18 cellular contexts compared by ENCODE assay signal in genomic region chr17:78016852-78017251, GRCh38. TPM values are rescaled to one million over a fixed set of nuclear protein-coding genes. Genes with fewer than 3 reads are reported as not detected.
A peak's percentile ranks its signal among the peaks of the same experiment; 100 is the strongest.
DNase-seq lines count a peak whose midpoint lies in the region; ATAC-seq and TF ChIP-seq lines count a peak whose summit lies in the region.
"Had no signal": no experiment of that assay in that cellular context is flagged by ENCODE, and none has a peak within 500 bp of the region (broad histone marks: within the 10 kb centered on the region; RNA-seq: fewer than 3 reads in every experiment).

No MANE protein-coding gene starts in this region.

- TF ChIP-seq POLR2A in heart left ventricle (IDR thresholded peaks at IDR 0.05) (no peak), erythroblast (IDR thresholded peaks at IDR 0.05; ENCODE audit: low read length) (no peak)

- CTCF ChIA-PET in activated CD8-positive, alpha-beta T cell treated with anti-CD3 and anti-CD28 coated beads for 36 hours (lab: Charles Lee) = interaction anchor here (0.8 to 4.8 kb wide), 11 partner anchors 8 to 474 kb away, joined by 3 to 37 read pairs (median 4); partner anchors contain the start of gene TNRC6C

- DNase-seq in NCI-H82 (lab: John Stamatoyannopoulos, UW) (peak; percentile 65), NCI-H82 treated with DMSO at 0.1 percent for 48 hours (lab: John Stamatoyannopoulos, UW; ENCODE audit: unreplicated experiment) (no peak), cardiac muscle cell (ENCODE audit: low read depth in 1 of 2, low spot score in 1 of 2) (no peak), heart left ventricle (no peak), erythroblast (lab: John Stamatoyannopoulos, UW) (peak; percentile 47 to 72)
- DNase-seq in activated CD8-positive, alpha-beta T cell treated with anti-CD3 and anti-CD28 coated beads for 36 hours = no peak
- DNase-seq: AML-193; Caco-2; Calu3; CD4-positive, alpha-beta T cell; CD8-positive, alpha-beta T cell; DMS79 treated with DMSO at 0.1 percent for 48 hours; GF-D8 had no signal

- H3K27ac ChIP-seq in cardiac muscle cell (peak overlapping the region; percentile 24), heart left ventricle (no peak overlapping the region)
- H3K27ac ChIP-seq: 22Rv1; A549; BLaER1 treated with 17β-estradiol and CSF1 and Interleukin-3, amounts not matched to agents 10 nM and 100 nM; C4-2B had no signal

- POLR2A ChIA-PET in activated CD8-positive, alpha-beta T cell treated with anti-CD3 and anti-CD28 coated beads for 36 hours (lab: Charles Lee) = interaction anchor here (0.6 to 1.3 kb wide), 3 partner anchors 13 to 492 kb away, joined by 3 to 4 read pairs (median 3); no protein-coding TSS in a partner anchor

- no peak overlapping the region for H3K27ac Mint-ChIP-seq in activated CD8-positive, alpha-beta T cell treated with anti-CD3 and anti-CD28 coated beads for 36 hours
- H3K27ac Mint-ChIP-seq: B cell; CD4-positive, alpha-beta T cell; CD8-positive, alpha-beta T cell had no signal

- ATAC-seq in heart left ventricle = no peak
- no peak for ATAC-seq in activated CD8-positive, alpha-beta T cell treated with anti-CD3 and anti-CD28 coated beads for 36 hours
- ATAC-seq: A549; CD8-positive, alpha-beta T cell had no signal

- H3K4me1 ChIP-seq in cardiac muscle cell (ENCODE audit: low read depth) (peaks cover 12% of the 10 kb centered on the region), heart left ventricle (peaks cover 0 to 28% (median 11%) of the 10 kb centered on the region in 12 donors)
- H3K4me1 ChIP-seq: A549; BLaER1 treated with 17β-estradiol and CSF1 and Interleukin-3, amounts not matched to agents 10 nM and 100 nM; Caco-2 had no signal

- H3K9me3 Mint-ChIP-seq in activated CD8-positive, alpha-beta T cell treated with anti-CD3 and anti-CD28 coated beads for 36 hours = no peaks in the 10 kb centered on the region
- H3K9me3 Mint-ChIP-seq: CD4-positive, alpha-beta T cell; CD8-positive, alpha-beta T cell had no signal

- peaks cover 36% of the 10 kb centered on the region for H3K4me1 Mint-ChIP-seq in activated CD8-positive, alpha-beta T cell treated with anti-CD3 and anti-CD28 coated beads for 36 hours (ENCODE audit: low read depth)

- H3K36me3 Mint-ChIP-seq in activated CD8-positive, alpha-beta T cell treated with anti-CD3 and anti-CD28 coated beads for 36 hours (ENCODE audit: low read depth) = peaks cover 3% of the 10 kb centered on the region

- H3K27me3 ChIP-seq in cardiac muscle cell (no peaks in the 10 kb centered on the region), heart left ventricle (no peaks in the 10 kb centered on the region)
- H3K27me3 ChIP-seq: BLaER1 treated with 17β-estradiol and CSF1 and Interleukin-3, amounts not matched to agents 10 nM and 100 nM had no signal

- H3K9me3 ChIP-seq in cardiac muscle cell (ENCODE audit: low read depth) (no peaks in the 10 kb centered on the region), heart left ventricle (no peaks in the 10 kb centered on the region)
- H3K9me3 ChIP-seq: A549; BLaER1 treated with 17β-estradiol and CSF1 and Interleukin-3, amounts not matched to agents 10 nM and 100 nM; Caco-2 had no signal

- H3K27me3 Mint-ChIP-seq in activated CD8-positive, alpha-beta T cell treated with anti-CD3 and anti-CD28 coated beads for 36 hours = no peaks in the 10 kb centered on the region
- H3K27me3 Mint-ChIP-seq: B cell; CD4-positive, alpha-beta T cell had no signal

- H3K4me3 Mint-ChIP-seq in activated CD8-positive, alpha-beta T cell treated with anti-CD3 and anti-CD28 coated beads for 36 hours = no peak overlapping the region
- H3K4me3 Mint-ChIP-seq: B cell; CD4-positive, alpha-beta T cell; CD8-positive, alpha-beta T cell had no signal

- no peak overlapping the region for H3K4me3 ChIP-seq in cardiac muscle cell
- no peak overlapping the region for H3K4me3 ChIP-seq in heart left ventricle
- H3K4me3 ChIP-seq: A549; BLaER1 treated with 17β-estradiol and CSF1 and Interleukin-3, amounts not matched to agents 10 nM and 100 nM had no signal

- intact Hi-C loops in heart left ventricle (cut with DNase I) = loop anchor here in 3 of 10 donors (5.0 to 10.0 kb wide), 3 partner anchors 65 to 475 kb away; no protein-coding TSS in a partner anchor
- intact Hi-C loops in activated CD8-positive, alpha-beta T cell treated with anti-CD3 and anti-CD28 coated beads for 36 hours (cut with micrococcal nuclease) = loop anchor here (10.0 kb wide), 1 partner anchor 472 kb away; no protein-coding TSS in a partner anchor

- H3K36me3 ChIP-seq in cardiac muscle cell (no peaks in the 10 kb centered on the region), heart left ventricle (peaks cover 0 to 25% (median 5%) of the 10 kb centered on the region in 9 donors)

- WGBS in heart left ventricle, 4 donors = 89 to 100% (median 95%) methylated on average over 1 of the region's 1 CpG

- no peak for TF ChIP-seq CTCF in cardiac muscle cell (IDR thresholded peaks at IDR 0.05; ENCODE audit: low read depth, low read length)
- TF ChIP-seq CTCF in heart left ventricle (IDR thresholded peaks at IDR 0.05) = no peak
- no peak for TF ChIP-seq CTCF in activated CD8-positive, alpha-beta T cell treated with anti-CD3 and anti-CD28 coated beads for 36 hours (IDR thresholded peaks at IDR 0.05)

RNA-seq across cellular contexts. Expression of gene TNRC6C, which starts 58.3 kb away (rescaled TPM):
- 7.1 and 13.3 TPM in 2 replicates for total RNA-seq in cardiac muscle cell
- polyA plus RNA-seq in cardiac muscle cell = 6.5 and 7.4 TPM in 2 replicates
- total RNA-seq in heart left ventricle = 10 to 100 TPM; 11.1 to 24.7 (median 21.4) TPM
- polyA plus RNA-seq in heart left ventricle = 10 to 100 TPM in 1 of 2 donors, 1 to 10 TPM in 1; 7.7 to 12.1 TPM
- total RNA-seq in activated CD8-positive, alpha-beta T cell treated with anti-CD3 and anti-CD28 coated beads for 36 hours = 10 to 100 TPM; 26.4 to 26.6 TPM

Comparison
In these comparisons a context has a peak if more than half of its experiments do, and no peak if none do; other contexts are left out.
1. DNase-seq: peak in NCI-H82 (single experiment) and erythroblast (2 of 2); none in NCI-H82 treated with DMSO at 0.1 percent for 48 hours (single experiment), cardiac muscle cell (0 of 2), heart left ventricle (0 of 5) and activated CD8-positive, alpha-beta T cell treated with anti-CD3 and anti-CD28 coated beads for 36 hours (single experiment).